In the genomic region with DNA sequence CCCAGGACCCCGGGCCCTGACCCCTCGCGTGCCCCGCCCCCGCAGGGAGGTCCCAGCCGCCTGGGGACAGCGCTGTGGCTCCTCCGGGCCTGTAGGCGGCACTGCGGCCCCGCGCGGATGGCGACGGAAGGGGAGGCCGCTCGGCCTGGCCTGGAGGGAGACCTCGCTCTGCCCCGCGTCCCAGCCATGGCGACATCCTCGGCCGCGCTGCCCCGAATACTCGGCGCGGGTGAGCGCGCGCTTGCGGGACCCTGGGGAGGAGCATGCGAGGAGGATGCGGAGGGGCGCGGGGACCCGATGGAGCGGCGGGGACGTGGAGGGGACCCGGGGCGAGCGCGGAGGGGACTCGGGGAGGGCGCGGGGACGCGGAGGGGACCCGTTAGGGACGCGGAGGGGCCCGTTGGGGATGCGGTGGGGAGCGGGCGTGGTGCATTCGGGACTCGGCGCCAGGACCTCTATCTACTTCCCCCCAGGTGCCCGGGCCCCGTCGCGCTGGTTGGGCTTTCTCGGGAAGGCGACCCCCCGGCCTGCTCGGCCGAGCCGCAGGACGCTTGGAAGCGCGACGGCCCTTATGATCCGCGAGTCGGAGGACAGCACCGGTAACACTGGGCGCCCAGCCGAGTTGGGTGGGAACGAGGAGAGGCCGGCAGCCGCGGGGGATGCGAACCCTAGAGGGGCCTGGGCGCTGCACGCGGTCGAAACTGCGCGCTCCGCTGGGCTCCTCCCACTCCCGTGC, we compare ENCODE assay signal across 1 cellular context.
A peak's percentile ranks its signal among the peaks of the same experiment; 100 is the strongest.
TF ChIP-seq lines count a peak whose summit lies in the region.

A gene (plus strand): TSS at position 158 of the 736 bp plus-strand sequence. CDS start 29 bp downstream, at position 187.

TF ChIP-seq in K562, 482 proteins besides CTCF, POLR2A, EP300 and RAD21 (continued from another document and continues in another):
- TF ChIP-seq, protein P1, sequence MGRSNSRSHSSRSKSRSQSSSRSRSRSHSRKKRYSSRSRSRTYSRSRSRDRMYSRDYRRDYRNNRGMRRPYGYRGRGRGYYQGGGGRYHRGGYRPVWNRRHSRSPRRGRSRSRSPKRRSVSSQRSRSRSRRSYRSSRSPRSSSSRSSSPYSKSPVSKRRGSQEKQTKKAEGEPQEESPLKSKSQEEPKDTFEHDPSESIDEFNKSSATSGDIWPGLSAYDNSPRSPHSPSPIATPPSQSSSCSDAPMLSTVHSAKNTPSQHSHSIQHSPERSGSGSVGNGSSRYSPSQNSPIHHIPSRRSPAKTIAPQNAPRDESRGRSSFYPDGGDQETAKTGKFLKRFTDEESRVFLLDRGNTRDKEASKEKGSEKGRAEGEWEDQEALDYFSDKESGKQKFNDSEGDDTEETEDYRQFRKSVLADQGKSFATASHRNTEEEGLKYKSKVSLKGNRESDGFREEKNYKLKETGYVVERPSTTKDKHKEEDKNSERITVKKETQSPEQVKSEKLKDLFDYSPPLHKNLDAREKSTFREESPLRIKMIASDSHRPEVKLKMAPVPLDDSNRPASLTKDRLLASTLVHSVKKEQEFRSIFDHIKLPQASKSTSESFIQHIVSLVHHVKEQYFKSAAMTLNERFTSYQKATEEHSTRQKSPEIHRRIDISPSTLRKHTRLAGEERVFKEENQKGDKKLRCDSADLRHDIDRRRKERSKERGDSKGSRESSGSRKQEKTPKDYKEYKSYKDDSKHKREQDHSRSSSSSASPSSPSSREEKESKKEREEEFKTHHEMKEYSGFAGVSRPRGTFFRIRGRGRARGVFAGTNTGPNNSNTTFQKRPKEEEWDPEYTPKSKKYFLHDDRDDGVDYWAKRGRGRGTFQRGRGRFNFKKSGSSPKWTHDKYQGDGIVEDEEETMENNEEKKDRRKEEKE (IDR thresholded peaks at IDR 0.05; ENCODE audit: borderline replicate concordance in 1 of 2, control insufficient read depth in 1 of 2, low read depth in 2 of 2, low read length in 1 of 2), result 0 out of 4 replicates have a peak, but pooled peaks of 1 of the 2 experiments have one; percentile 65
- no peak for TF ChIP-seq ZNF121 (CRISPR knock-in tag; conservative IDR thresholded peaks at IDR 0.05)
- TF ChIP-seq YY1 (IDR thresholded peaks at IDR 0.05; ENCODE audit: borderline replicate concordance in 1 of 3, control insufficient read depth in 1 of 3, extremely low read depth in 1 of 3, insufficient read depth in 3 of 3, insufficient read length in 1 of 3, insufficient replicate concordance in 2 of 3, low read depth in 1 of 3, low read length in 2 of 3), result peak; percentile 43 to 93 (median 87)
- TF ChIP-seq KDM1A (IDR thresholded peaks at IDR 0.05), result no peak
- TF ChIP-seq, protein P2, sequence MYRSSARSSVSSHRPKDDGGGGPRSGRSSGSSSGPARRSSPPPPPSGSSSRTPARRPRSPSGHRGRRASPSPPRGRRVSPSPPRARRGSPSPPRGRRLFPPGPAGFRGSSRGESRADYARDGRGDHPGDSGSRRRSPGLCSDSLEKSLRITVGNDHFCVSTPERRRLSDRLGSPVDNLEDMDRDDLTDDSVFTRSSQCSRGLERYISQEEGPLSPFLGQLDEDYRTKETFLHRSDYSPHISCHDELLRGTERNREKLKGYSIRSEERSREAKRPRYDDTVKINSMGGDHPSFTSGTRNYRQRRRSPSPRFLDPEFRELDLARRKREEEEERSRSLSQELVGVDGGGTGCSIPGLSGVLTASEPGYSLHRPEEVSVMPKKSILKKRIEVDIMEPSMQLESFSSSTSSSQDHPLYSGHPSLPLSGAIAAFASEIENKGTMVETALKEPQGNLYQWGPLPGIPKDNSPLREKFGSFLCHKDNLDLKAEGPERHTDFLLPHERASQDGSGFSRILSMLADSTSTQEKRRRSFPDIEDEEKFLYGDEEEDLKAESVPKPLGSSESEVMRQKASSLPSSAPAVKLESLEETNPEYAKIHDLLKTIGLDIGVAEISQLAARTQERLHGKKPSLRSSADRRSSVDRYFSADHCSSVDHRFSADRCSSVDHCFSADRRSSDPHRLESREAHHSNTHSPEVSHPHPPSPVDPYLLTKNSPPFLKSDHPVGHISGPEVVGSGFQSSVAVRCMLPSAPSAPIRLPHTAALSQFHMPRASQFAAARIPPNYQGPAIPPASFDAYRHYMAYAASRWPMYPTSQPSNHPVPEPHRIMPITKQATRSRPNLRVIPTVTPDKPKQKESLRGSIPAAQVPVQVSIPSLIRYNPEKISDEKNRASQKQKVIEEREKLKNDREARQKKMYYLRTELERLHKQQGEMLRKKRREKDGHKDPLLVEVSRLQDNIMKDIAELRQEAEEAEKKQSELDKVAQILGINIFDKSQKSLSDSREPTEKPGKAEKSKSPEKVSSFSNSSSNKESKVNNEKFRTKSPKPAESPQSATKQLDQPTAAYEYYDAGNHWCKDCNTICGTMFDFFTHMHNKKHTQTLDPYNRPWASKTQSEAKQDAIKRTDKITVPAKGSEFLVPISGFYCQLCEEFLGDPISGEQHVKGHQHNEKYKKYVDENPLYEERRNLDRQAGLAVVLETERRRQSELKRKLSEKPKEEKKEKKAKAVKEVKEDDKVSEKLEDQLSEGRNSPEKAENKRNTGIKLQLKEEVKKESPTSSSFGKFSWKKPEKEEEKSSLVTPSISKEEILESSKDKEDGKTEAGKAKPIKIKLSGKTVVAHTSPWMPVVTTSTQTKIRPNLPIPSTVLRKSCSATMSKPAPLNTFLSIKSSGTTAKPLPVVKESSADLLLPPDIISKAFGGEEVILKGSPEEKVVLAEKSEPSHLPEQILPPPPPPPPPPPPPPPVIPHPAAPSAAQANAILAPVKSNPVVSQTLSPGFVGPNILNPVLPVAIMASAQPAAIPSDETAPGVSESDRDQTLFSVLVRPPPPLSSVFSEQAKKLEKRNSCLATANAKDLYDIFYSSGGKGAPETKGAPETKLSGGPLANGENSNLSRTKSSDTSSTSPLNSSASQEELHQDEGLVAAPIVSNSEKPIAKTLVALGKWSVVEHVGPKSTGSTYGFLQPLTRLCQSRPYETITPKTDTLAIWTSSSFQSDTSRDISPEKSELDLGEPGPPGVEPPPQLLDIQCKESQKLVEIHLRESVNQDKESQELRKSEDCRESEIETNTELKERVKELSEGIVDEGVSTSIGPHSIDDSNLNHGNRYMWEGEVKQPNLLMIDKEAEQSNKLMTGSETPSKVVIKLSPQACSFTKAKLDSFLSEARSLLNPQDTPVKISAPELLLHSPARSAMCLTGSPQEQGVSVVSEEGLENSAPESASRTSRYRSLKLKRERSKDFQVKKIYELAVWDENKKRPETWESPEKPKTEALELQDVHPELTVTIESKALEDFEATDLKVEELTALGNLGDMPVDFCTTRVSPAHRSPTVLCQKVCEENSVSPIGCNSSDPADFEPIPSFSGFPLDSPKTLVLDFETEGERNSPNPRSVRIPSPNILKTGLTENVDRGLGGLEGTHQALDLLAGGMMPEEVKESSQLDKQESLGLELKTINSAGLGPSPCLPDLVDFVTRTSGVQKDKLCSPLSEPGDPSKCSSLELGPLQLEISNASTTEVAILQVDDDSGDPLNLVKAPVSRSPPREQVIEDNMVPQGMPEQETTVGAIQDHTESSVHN (IDR thresholded peaks at IDR 0.05; ENCODE audit: borderline replicate concordance in 1 of 2, low read depth in 1 of 2), result no peak
- no peak for TF ChIP-seq ZNF175 (CRISPR knock-in tag; IDR thresholded peaks at IDR 0.05; ENCODE audit: low read depth)
- TF ChIP-seq FOSL1 (tag; conservative IDR thresholded peaks at IDR 0.05), result peak; percentile 31; the same call in 1 of the 2 replicates
- TF ChIP-seq RBBP5 (IDR thresholded peaks at IDR 0.05; ENCODE audit: borderline replicate concordance, insufficient read depth, low read length, poor library complexity, severe bottlenecking), result peak; percentile 86
- TF ChIP-seq NFYB (IDR thresholded peaks at IDR 0.05; ENCODE audit: extremely low read depth, insufficient read length), result no peak
- peak; percentile 72; the same call in 1 of the 2 replicates for TF ChIP-seq CBX1 (IDR thresholded peaks at IDR 0.05; ENCODE audit: low read depth)
- TF ChIP-seq, protein P3, sequence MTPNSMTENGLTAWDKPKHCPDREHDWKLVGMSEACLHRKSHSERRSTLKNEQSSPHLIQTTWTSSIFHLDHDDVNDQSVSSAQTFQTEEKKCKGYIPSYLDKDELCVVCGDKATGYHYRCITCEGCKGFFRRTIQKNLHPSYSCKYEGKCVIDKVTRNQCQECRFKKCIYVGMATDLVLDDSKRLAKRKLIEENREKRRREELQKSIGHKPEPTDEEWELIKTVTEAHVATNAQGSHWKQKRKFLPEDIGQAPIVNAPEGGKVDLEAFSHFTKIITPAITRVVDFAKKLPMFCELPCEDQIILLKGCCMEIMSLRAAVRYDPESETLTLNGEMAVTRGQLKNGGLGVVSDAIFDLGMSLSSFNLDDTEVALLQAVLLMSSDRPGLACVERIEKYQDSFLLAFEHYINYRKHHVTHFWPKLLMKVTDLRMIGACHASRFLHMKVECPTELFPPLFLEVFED (CRISPR knock-in tag; conservative IDR thresholded peaks at IDR 0.05), result 0 out of 2 replicates have a peak, but pooled peaks have one; percentile 8
- peak; percentile 41; the same call in 1 of the 2 replicates for TF ChIP-seq NCOR1 (IDR thresholded peaks at IDR 0.05)
- TF ChIP-seq TEAD4 (IDR thresholded peaks at IDR 0.05; ENCODE audit: low read length), result no peak
- 0 out of 2 replicates have a peak, but pooled peaks have one; percentile 5 for TF ChIP-seq TEAD4 (CRISPR knock-in tag; IDR thresholded peaks at IDR 0.05; ENCODE audit: borderline replicate concordance)
- peak; percentile 55 for TF ChIP-seq POLR2AphosphoS5 (IDR thresholded peaks at IDR 0.05; ENCODE audit: control insufficient read depth, insufficient read depth, low read depth, low read length)
- no peak for TF ChIP-seq ZNF717 (CRISPR knock-in tag; IDR thresholded peaks at IDR 0.05)
- peak; percentile 94 for TF ChIP-seq U2AF1 (optimal IDR thresholded peaks at IDR 0.05; ENCODE audit: low read depth, low read length)
- peak in 1 of 2 experiments; percentile 59; a peak in 1 of 4 replicates for TF ChIP-seq FOXA3 (CRISPR knock-in tag; conservative IDR thresholded peaks at IDR 0.05 in 1 of 2, IDR thresholded peaks at IDR 0.05 in 1 of 2)
- TF ChIP-seq HCFC1 (IDR thresholded peaks at IDR 0.05; ENCODE audit: low read depth, low read length), result peak; percentile 76
- peak; percentile 50; the same call in 1 of the 2 replicates for TF ChIP-seq KLF16 (IDR thresholded peaks at IDR 0.05)
- no peak for TF ChIP-seq GTF2A2 (tag; IDR thresholded peaks at IDR 0.05)
- peak; percentile 51 for TF ChIP-seq MTA3 (IDR thresholded peaks at IDR 0.05; ENCODE audit: borderline replicate concordance)
- TF ChIP-seq, protein P4, sequence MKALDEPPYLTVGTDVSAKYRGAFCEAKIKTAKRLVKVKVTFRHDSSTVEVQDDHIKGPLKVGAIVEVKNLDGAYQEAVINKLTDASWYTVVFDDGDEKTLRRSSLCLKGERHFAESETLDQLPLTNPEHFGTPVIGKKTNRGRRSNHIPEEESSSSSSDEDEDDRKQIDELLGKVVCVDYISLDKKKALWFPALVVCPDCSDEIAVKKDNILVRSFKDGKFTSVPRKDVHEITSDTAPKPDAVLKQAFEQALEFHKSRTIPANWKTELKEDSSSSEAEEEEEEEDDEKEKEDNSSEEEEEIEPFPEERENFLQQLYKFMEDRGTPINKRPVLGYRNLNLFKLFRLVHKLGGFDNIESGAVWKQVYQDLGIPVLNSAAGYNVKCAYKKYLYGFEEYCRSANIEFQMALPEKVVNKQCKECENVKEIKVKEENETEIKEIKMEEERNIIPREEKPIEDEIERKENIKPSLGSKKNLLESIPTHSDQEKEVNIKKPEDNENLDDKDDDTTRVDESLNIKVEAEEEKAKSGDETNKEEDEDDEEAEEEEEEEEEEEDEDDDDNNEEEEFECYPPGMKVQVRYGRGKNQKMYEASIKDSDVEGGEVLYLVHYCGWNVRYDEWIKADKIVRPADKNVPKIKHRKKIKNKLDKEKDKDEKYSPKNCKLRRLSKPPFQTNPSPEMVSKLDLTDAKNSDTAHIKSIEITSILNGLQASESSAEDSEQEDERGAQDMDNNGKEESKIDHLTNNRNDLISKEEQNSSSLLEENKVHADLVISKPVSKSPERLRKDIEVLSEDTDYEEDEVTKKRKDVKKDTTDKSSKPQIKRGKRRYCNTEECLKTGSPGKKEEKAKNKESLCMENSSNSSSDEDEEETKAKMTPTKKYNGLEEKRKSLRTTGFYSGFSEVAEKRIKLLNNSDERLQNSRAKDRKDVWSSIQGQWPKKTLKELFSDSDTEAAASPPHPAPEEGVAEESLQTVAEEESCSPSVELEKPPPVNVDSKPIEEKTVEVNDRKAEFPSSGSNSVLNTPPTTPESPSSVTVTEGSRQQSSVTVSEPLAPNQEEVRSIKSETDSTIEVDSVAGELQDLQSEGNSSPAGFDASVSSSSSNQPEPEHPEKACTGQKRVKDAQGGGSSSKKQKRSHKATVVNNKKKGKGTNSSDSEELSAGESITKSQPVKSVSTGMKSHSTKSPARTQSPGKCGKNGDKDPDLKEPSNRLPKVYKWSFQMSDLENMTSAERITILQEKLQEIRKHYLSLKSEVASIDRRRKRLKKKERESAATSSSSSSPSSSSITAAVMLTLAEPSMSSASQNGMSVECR (CRISPR knock-in tag; IDR thresholded peaks at IDR 0.05), result peak; percentile 72
- TF ChIP-seq TEAD1 (CRISPR knock-in tag; IDR thresholded peaks at IDR 0.05), result no peak; a peak in 1 of 4 replicates
- peak; percentile 34; the same call in 1 of the 2 replicates for TF ChIP-seq SMC3 (conservative IDR thresholded peaks at IDR 0.05; ENCODE audit: insufficient read depth, low read depth, low read length)
- TF ChIP-seq RBM17 (IDR thresholded peaks at IDR 0.05; ENCODE audit: borderline replicate concordance, low read depth, low read length), result no peak
- TF ChIP-seq, protein P5, sequence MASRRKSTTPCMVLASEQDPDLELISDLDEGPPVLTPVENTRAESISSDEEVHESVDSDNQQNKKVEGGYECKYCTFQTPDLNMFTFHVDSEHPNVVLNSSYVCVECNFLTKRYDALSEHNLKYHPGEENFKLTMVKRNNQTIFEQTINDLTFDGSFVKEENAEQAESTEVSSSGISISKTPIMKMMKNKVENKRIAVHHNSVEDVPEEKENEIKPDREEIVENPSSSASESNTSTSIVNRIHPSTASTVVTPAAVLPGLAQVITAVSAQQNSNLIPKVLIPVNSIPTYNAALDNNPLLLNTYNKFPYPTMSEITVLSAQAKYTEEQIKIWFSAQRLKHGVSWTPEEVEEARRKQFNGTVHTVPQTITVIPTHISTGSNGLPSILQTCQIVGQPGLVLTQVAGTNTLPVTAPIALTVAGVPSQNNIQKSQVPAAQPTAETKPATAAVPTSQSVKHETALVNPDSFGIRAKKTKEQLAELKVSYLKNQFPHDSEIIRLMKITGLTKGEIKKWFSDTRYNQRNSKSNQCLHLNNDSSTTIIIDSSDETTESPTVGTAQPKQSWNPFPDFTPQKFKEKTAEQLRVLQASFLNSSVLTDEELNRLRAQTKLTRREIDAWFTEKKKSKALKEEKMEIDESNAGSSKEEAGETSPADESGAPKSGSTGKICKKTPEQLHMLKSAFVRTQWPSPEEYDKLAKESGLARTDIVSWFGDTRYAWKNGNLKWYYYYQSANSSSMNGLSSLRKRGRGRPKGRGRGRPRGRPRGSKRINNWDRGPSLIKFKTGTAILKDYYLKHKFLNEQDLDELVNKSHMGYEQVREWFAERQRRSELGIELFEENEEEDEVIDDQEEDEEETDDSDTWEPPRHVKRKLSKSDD (conservative IDR thresholded peaks at IDR 0.05; ENCODE audit: low read length), result no peak
- no peak for TF ChIP-seq NFIX (CRISPR knock-in tag; IDR thresholded peaks at IDR 0.05; ENCODE audit: low read depth)
- peak; percentile 81 for TF ChIP-seq TBP (optimal IDR thresholded peaks at IDR 0.05; ENCODE audit: low read depth, low read length)
- peak; percentile 63 for TF ChIP-seq KDM5B (IDR thresholded peaks at IDR 0.05; ENCODE audit: insufficient replicate concordance, low read depth, low read length)
- TF ChIP-seq, protein P6, sequence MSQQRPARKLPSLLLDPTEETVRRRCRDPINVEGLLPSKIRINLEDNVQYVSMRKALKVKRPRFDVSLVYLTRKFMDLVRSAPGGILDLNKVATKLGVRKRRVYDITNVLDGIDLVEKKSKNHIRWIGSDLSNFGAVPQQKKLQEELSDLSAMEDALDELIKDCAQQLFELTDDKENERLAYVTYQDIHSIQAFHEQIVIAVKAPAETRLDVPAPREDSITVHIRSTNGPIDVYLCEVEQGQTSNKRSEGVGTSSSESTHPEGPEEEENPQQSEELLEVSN (IDR thresholded peaks at IDR 0.05; ENCODE audit: borderline replicate concordance in 1 of 2, extremely low read depth in 1 of 2, insufficient read depth in 1 of 2, insufficient read length in 1 of 2, low read depth in 1 of 2, low read length in 1 of 2, poor library complexity in 1 of 2, severe bottlenecking in 1 of 2), result peak; percentile 73 to 89
